Comparison of ENCODE assay signal across 8 cellular contexts in the genomic region with DNA sequence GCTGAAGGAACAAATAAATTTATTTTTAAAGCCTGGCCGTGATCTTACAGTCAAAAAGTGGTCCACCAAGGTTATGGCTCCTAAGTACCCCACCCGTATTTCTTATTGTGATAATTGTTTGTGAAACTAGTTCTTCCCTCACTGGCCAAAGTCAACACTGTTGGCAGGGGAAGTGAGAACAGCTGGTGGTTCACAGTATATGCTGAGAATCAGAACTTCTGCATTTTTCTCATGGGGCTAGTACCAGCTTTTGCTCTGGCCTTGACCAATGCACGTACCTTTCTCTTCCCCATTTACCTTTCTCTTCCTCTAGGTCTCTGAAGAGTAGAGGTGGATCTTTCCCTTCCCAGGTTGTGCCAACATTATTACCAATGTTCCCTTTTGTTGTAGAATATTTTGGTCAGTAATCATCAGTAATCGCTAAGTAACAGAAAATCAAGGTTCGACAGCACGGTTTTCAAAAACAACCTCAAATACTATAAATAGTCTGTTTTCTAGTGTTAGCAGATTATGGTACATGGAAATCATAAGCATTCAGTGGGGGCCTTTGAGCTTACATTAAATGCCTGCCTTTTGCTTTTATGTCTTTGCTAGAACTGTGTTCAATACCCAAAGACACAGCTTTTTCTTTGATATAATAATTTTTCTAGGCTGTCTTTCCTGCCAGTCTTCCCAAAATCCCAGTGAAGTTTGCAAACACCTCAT.
DNase-seq lines count a peak whose midpoint lies in the region; ATAC-seq and TF ChIP-seq lines count a peak whose summit lies in the region.

No MANE protein-coding gene starts in this region.

- no peak overlapping the region for H3K27ac Mint-ChIP-seq in activated CD4-positive, alpha-beta memory T cell treated with anti-CD3 and anti-CD28 coated beads for 36 hours

- TF ChIP-seq CTCF in GM12864 (IDR thresholded peaks at IDR 0.05; ENCODE audit: low read depth, low read length, missing control alignments) (no peak), psoas muscle (IDR thresholded peaks at IDR 0.05) (no peak), BE2C (IDR thresholded peaks at IDR 0.05; ENCODE audit: low read depth, low read length) (no peak)

- WGBS in psoas muscle, 3 donors, result 59 to 72% (median 71%) methylated on average over 6 of the region's 6 CpGs

- in situ Hi-C loops in KBM-7 (cut with MboI; ENCODE audit: low pct_unique_long_range_greater_than_20kb, low sequenced_read_pairs), result no loop called here

- peak; percentile 99 for ATAC-seq in GM21576 (IDR thresholded peaks at IDR 0.05; ENCODE audit: unreplicated experiment)
- no peak for ATAC-seq in psoas muscle

- H3K4me1 ChIP-seq in psoas muscle, result peaks cover 15% of the 10 kb centered on the region
- H3K4me1 ChIP-seq in BE2C, result no peaks in the 10 kb centered on the region; the same call in 1 of the 2 replicates

- CTCF ChIA-PET in activated CD4-positive, alpha-beta memory T cell treated with anti-CD3 and anti-CD28 coated beads for 36 hours (lab: Charles Lee), result no interaction called here

- peaks cover 31% of the 10 kb centered on the region for H3K9me3 Mint-ChIP-seq in activated CD4-positive, alpha-beta memory T cell treated with anti-CD3 and anti-CD28 coated beads for 36 hours

- peaks cover 3% of the 10 kb centered on the region for H3K4me1 Mint-ChIP-seq in activated CD4-positive, alpha-beta memory T cell treated with anti-CD3 and anti-CD28 coated beads for 36 hours (ENCODE audit: low read depth)

- H3K9me3 ChIP-seq in psoas muscle (no peaks in the 10 kb centered on the region), BE2C (no peaks in the 10 kb centered on the region)

- DNase-seq in GM12864 (ENCODE audit: low read depth), result peak; percentile 61
- peak; percentile 70 for DNase-seq in KBM-7
- DNase-seq in globus pallidus (ENCODE audit: low spot score), result peak; percentile 58
- DNase-seq in psoas muscle, result no peak
- no peak for DNase-seq in NCI-H2227 (lab: John Stamatoyannopoulos, UW; ENCODE audit: unreplicated experiment)
- no peak for DNase-seq in BE2C
- DNase-seq in activated CD4-positive, alpha-beta memory T cell treated with anti-CD3 and anti-CD28 coated beads for 36 hours, result no peak

- H3K36me3 Mint-ChIP-seq in activated CD4-positive, alpha-beta memory T cell treated with anti-CD3 and anti-CD28 coated beads for 36 hours, result peaks cover 33% of the 10 kb centered on the region

- no peaks in the 10 kb centered on the region for H3K27me3 ChIP-seq in psoas muscle (ENCODE audit: insufficient read depth in 3 of 3, low read length in 2 of 3)
- H3K27me3 ChIP-seq in BE2C, result no peaks in the 10 kb centered on the region

- H3K4me3 ChIP-seq in GM12864 (ENCODE audit: low read depth, low read length) (no peak overlapping the region), psoas muscle (no peak overlapping the region), BE2C (ENCODE audit: low read depth, low read length) (no peak overlapping the region)

- no peaks in the 10 kb centered on the region for H3K27me3 Mint-ChIP-seq in activated CD4-positive, alpha-beta memory T cell treated with anti-CD3 and anti-CD28 coated beads for 36 hours

- H3K36me3 ChIP-seq in psoas muscle (ENCODE audit: insufficient read depth in 1 of 2, low read depth in 1 of 2) (no peaks in the 10 kb centered on the region), BE2C (no peaks in the 10 kb centered on the region)

- POLR2A ChIA-PET in activated CD4-positive, alpha-beta memory T cell treated with anti-CD3 and anti-CD28 coated beads for 36 hours (lab: Charles Lee), result no interaction called here

- intact Hi-C loops in psoas muscle (cut with DNase I), result no loop called here
- intact Hi-C loops in activated CD4-positive, alpha-beta memory T cell treated with anti-CD3 and anti-CD28 coated beads for 36 hours (cut with micrococcal nuclease), result no loop called here

- no peak overlapping the region for H3K4me3 Mint-ChIP-seq in activated CD4-positive, alpha-beta memory T cell treated with anti-CD3 and anti-CD28 coated beads for 36 hours

- no peak overlapping the region for H3K27ac ChIP-seq in psoas muscle

Comparison
In these comparisons a context has a peak if more than half of its experiments do, and no peak if none do; other contexts are left out.
1. DNase-seq: peak in GM12864 (single experiment), KBM-7 (single experiment) and globus pallidus (single experiment); none in psoas muscle (0 of 2), NCI-H2227 (single experiment), BE2C (single experiment) and activated CD4-positive, alpha-beta memory T cell treated with anti-CD3 and anti-CD28 coated beads for 36 hours (single experiment).